Comparison of ENCODE assay signal across 8 cellular contexts in genomic region chr18:77131652-77132368, GRCh38. TPM values are rescaled to one million over a fixed set of nuclear protein-coding genes. Genes with fewer than 3 reads are reported as not detected.
DNase-seq lines count a peak whose midpoint lies in the region; ATAC-seq, FAIRE-seq and TF ChIP-seq lines count a peak whose summit lies in the region.

No MANE protein-coding gene starts in this region.

- peak overlapping the region; percentile 69 for H3K4me2 ChIP-seq in endothelial cell of umbilical vein (ENCODE audit: insufficient read depth, low read length)

- H3K27me3 ChIP-seq in HUES48 (ENCODE audit: control insufficient read depth, insufficient read depth, low read length): peaks cover 42% of the 10 kb centered on the region
- H3K27me3 ChIP-seq in endothelial cell of umbilical vein (ENCODE audit: control insufficient read depth in 2 of 2, insufficient read depth in 2 of 2, low read length in 2 of 2): peaks cover 4 to 28% of the 10 kb centered on the region in 2 experiments
- no peaks in the 10 kb centered on the region for H3K27me3 ChIP-seq in muscle layer of duodenum (ENCODE audit: low read depth, low read length)
- no peaks in the 10 kb centered on the region for H3K27me3 ChIP-seq in vagina

- CTCF ChIA-PET in endothelial cell of umbilical vein (lab: Charles Lee): interaction anchor here (0.6 to 3.2 kb wide), 8 partner anchors 10 to 131 kb away, joined by 3 to 8 read pairs (median 4); no protein-coding TSS in a partner anchor

- dilution Hi-C loops in endothelial cell of umbilical vein (cut with MboI; ENCODE audit: extremely low pct_ligation_motif_present, low sequenced_read_pairs): no loop called here

- no peaks in the 10 kb centered on the region for H3K36me3 ChIP-seq in HUES48 (ENCODE audit: control insufficient read depth, insufficient read depth, low read length)
- no peaks in the 10 kb centered on the region for H3K36me3 ChIP-seq in endothelial cell of umbilical vein (ENCODE audit: control insufficient read depth in 2 of 2, extremely low read depth in 1 of 2, insufficient read depth in 2 of 2, low read length in 2 of 2)
- no peaks in the 10 kb centered on the region for H3K36me3 ChIP-seq in muscle layer of duodenum (ENCODE audit: control insufficient read depth in 1 of 2, insufficient read depth in 2 of 2, low read length in 2 of 2)
- H3K36me3 ChIP-seq in vagina: no peaks in the 10 kb centered on the region

- H3K9ac ChIP-seq in HUES48 (ENCODE audit: low read depth, low read length) (no peak overlapping the region), endothelial cell of umbilical vein (replicated peaks; ENCODE audit: extremely low read depth, insufficient read depth, low read length) (peak overlapping the region; percentile 61)

- H3K9me3 ChIP-seq in HUES48 (ENCODE audit: control insufficient read depth, insufficient read depth, low read length) (no peaks in the 10 kb centered on the region), endothelial cell of umbilical vein (replicated peaks; ENCODE audit: control insufficient read depth, insufficient read depth, low read length) (no peaks in the 10 kb centered on the region), muscle layer of duodenum (ENCODE audit: control insufficient read depth in 1 of 2, low read length in 2 of 2) (no peaks in the 10 kb centered on the region), vagina (no peaks in the 10 kb centered on the region)

- POLR2A ChIA-PET in endothelial cell of umbilical vein (lab: Charles Lee): no interaction called here

- no TSS peak for BruUV-seq in endothelial cell of umbilical vein (replicated peaks; lab: Mats Ljungman, UMichigan)

- H2AFZ ChIP-seq in endothelial cell of umbilical vein (ENCODE audit: low read depth, low read length): peak overlapping the region; percentile 89

- H3K79me2 ChIP-seq in endothelial cell of umbilical vein (ENCODE audit: control insufficient read depth, insufficient read depth, low read length): no peaks in the 10 kb centered on the region

- peak; percentile 53 for ATAC-seq in GM21515 (IDR thresholded peaks at IDR 0.05; ENCODE audit: unreplicated experiment)
- ATAC-seq in activated CD4-positive, CD25-positive, alpha-beta regulatory T cell treated with anti-CD3 and anti-CD28 coated beads, Interleukin-2, amount 50 U/mL, for 24 hours: peak; percentile 30 to 50

- DNase-seq in GDM1 (lab: John Stamatoyannopoulos, UW) (peak; percentile 46), endothelial cell of umbilical vein (ENCODE audit: low read depth, low spot score) (no peak), vagina (ENCODE audit: extremely low spot score in 2 of 2) (peak in 1 of 2 donors; percentile 83), inferior parietal cortex (ENCODE audit: extremely low spot score) (no peak)

- H3K9me1 ChIP-seq in endothelial cell of umbilical vein (replicated peaks; ENCODE audit: control insufficient read depth, extremely low read depth, insufficient read depth, low read length): no peaks in the 10 kb centered on the region

- H4K20me1 ChIP-seq in endothelial cell of umbilical vein (replicated peaks; ENCODE audit: control insufficient read depth, extremely low read depth, insufficient read depth, low read length): no peaks in the 10 kb centered on the region

- H3K4me1 ChIP-seq in HUES48 (ENCODE audit: control insufficient read depth, insufficient read depth, low read length): peaks cover 10% of the 10 kb centered on the region; the same call in 1 of the 2 replicates
- H3K4me1 ChIP-seq in endothelial cell of umbilical vein (ENCODE audit: control insufficient read depth, extremely low read depth, insufficient read depth, low read length): peaks cover 13% of the 10 kb centered on the region
- peaks cover 3 to 14% of the 10 kb centered on the region in 2 donors for H3K4me1 ChIP-seq in muscle layer of duodenum (ENCODE audit: control insufficient read depth in 1 of 2, insufficient read depth in 2 of 2, low read length in 2 of 2)
- H3K4me1 ChIP-seq in vagina: peaks cover 56% of the 10 kb centered on the region

- intact Hi-C loops in endothelial cell of umbilical vein (cut with micrococcal nuclease): loop anchor here (1.0 to 5.0 kb wide), 5 partner anchors 31 to 130 kb away; no protein-coding TSS in a partner anchor
- intact Hi-C loops in vagina (cut with DNase I): no loop called here

- peak; percentile 17 for TF ChIP-seq POLR2A in endothelial cell of umbilical vein (IDR thresholded peaks at IDR 0.05; ENCODE audit: low read depth, low read length)
- TF ChIP-seq POLR2A in vagina (IDR thresholded peaks at IDR 0.05): peak in 1 of 2 donors; percentile 51

- H3K4me3 ChIP-seq in HUES48 (ENCODE audit: low read depth, low read length): peak overlapping the region; percentile 70
- peak overlapping the region; percentile 44 to 48 (median 46) for H3K4me3 ChIP-seq in endothelial cell of umbilical vein (replicated peaks in 1 of 3; ENCODE audit: insufficient read depth in 1 of 3, low read depth in 1 of 3, low read length in 3 of 3)
- peak overlapping the region; percentile 61 to 68 for H3K4me3 ChIP-seq in muscle layer of duodenum (ENCODE audit: low read depth in 1 of 2, low read length in 2 of 2)
- H3K4me3 ChIP-seq in vagina: peak overlapping the region; percentile 68 to 71

- FAIRE-seq in endothelial cell of umbilical vein (lab: Jason Lieb, UNC): no peak

- no peak for TF ChIP-seq CTCF in endothelial cell of umbilical vein (IDR thresholded peaks at IDR 0.05; ENCODE audit: extremely low read depth in 1 of 2, insufficient read depth in 1 of 2, low read depth in 1 of 2, low read length in 2 of 2)
- TF ChIP-seq CTCF in vagina (IDR thresholded peaks at IDR 0.05): no peak

- H3K27ac ChIP-seq in HUES48 (ENCODE audit: low read depth, low read length) (no peak overlapping the region), endothelial cell of umbilical vein (ENCODE audit: insufficient read depth, low read depth, low read length) (no peak overlapping the region), muscle layer of duodenum (ENCODE audit: low read length) (peak overlapping the region; percentile 84), vagina (peak overlapping the region; percentile 99)

TF ChIP-seq in endothelial cell of umbilical vein, 7 proteins besides CTCF, POLR2A, EP300 and RAD21:
- TF ChIP-seq FOS (IDR thresholded peaks at IDR 0.05; ENCODE audit: borderline replicate concordance, insufficient read depth, low read length) (no peak), EZH2 (IDR thresholded peaks at IDR 0.05; ENCODE audit: borderline replicate concordance, low read depth, low read length, severe bottlenecking) (peak; percentile 62)

RNA-seq across cellular contexts. Expression of gene MBP, which starts 0.8 kb away (rescaled TPM):
- 1.7 and 4.0 TPM in 2 replicates for total RNA-seq in endothelial cell of umbilical vein
- polyA plus RNA-seq in endothelial cell of umbilical vein: 2.0 and 2.3 TPM in 2 replicates
- 1.8 TPM in 2 replicates for polyA plus RNA-seq in endothelial cell of umbilical vein (2011; cell fraction: cytosol; rRNA removed)
- 3.1 and 3.2 TPM in 2 replicates for polyA plus RNA-seq in endothelial cell of umbilical vein (2011; cell fraction: nucleus; rRNA removed)
- 4.0 and 4.3 TPM in 2 replicates for polyA plus RNA-seq in endothelial cell of umbilical vein (2012)
- 2.4 and 4.9 TPM in 2 replicates for polyA minus RNA-seq in endothelial cell of umbilical vein
- 17.2 TPM for polyA minus RNA-seq in endothelial cell of umbilical vein (2011; cell fraction: cytosol; rRNA and poly(A)+ RNA removed)
- polyA minus RNA-seq in endothelial cell of umbilical vein (2011; cell fraction: nucleus; rRNA and poly(A)+ RNA removed): 5.4 and 6.6 TPM in 2 replicates
- total RNA-seq in vagina: 33.6 TPM

Comparison
In these comparisons a context has a peak if more than half of its experiments do, and no peak if none do; other contexts are left out.
1. H3K27ac ChIP-seq: peak in muscle layer of duodenum (single experiment) and vagina (single experiment); none in HUES48 (single experiment) and endothelial cell of umbilical vein (single experiment).
2. Peak in every context shown above with its lines, with median percentiles within 50 percentile points of each other: H3K4me3 ChIP-seq.